Comparison of ENCODE assay signal across 25 cellular contexts in the genomic region with DNA sequence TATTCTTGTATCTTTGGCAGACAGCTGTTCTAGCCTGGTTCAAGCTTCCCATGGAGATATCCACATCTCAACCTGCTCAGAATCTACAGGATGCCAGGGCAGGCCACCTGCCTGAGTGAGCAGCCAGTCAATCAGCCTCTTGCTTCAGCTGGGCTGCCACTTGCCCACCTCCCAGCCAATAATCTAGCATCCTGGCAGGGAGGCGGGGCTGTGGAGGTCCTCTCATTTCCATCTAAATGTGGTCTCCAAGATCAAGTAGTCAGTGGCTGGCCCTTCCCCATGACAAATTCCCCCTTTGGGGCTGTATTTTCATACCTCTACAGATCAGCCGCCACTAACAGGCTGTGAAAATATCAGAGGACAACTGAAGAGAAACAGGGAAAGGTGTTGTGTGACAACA. TPM values are rescaled to one million over a fixed set of nuclear protein-coding genes. Genes with fewer than 3 reads are reported as not detected.
DNase-seq lines count a peak whose midpoint lies in the region; ATAC-seq, FAIRE-seq and TF ChIP-seq lines count a peak whose summit lies in the region.
"Had no signal": no experiment of that assay in that cellular context is flagged by ENCODE, and none has a peak within 500 bp of the region (broad histone marks: within the 10 kb centered on the region; RNA-seq: fewer than 3 reads in every experiment).

No MANE protein-coding gene starts in this region.

- H2AFZ ChIP-seq in GM23338 (no peak overlapping the region), Karpas-422 (ENCODE audit: low read length) (no peak overlapping the region), GM12878 (ENCODE audit: control insufficient read depth, low read depth, low read length) (no peak overlapping the region), neuronal stem cell (ENCODE audit: low read length) (no peak overlapping the region)
- H2AFZ ChIP-seq: GM23248, PC-9 had no signal

- in situ Hi-C loops in GM12878 (cut with MboI): no loop called here

- no peak for TF ChIP-seq POLR2A in GM12878 (IDR thresholded peaks at IDR 0.05; ENCODE audit: low read depth, low read length)

- no peak overlapping the region for H3K14ac ChIP-seq in neuronal stem cell (ENCODE audit: low read length)

- no TSS peak for BruUV-seq in GM12878 (replicated peaks; lab: Mats Ljungman, UMichigan)

- no peak for TF ChIP-seq EP300 in GM12878 (IDR thresholded peaks at IDR 0.05; ENCODE audit: borderline replicate concordance in 1 of 2, control insufficient read depth in 1 of 2, low read depth in 2 of 2, low read length in 2 of 2)

- ATAC-seq in GM23338 (peak; percentile 49), GM12878 (no peak)
- ATAC-seq: HepG2, Right ventricle myocardium inferior, SK-N-SH treated with all-trans-retinoic acid at 6 μM for 48 hours had no signal

- H2BK15ac ChIP-seq in neuronal stem cell (ENCODE audit: low read length): no peak overlapping the region

- intact Hi-C loops in GM12878 (cut with micrococcal nuclease; ENCODE audit: unreplicated experiment): no loop called here

- no peaks in the 10 kb centered on the region for H3K9me3 Mint-ChIP-seq in GM23338
- H3K9me3 Mint-ChIP-seq: CD4-positive, CD25-positive, alpha-beta regulatory T cell had no signal

- H3K4me1 Mint-ChIP-seq in GM23338: peaks cover 31% of the 10 kb centered on the region

- H3K18ac ChIP-seq in neuronal stem cell (ENCODE audit: low read length): no peak overlapping the region

- H2BK120ac ChIP-seq in neuronal stem cell (ENCODE audit: low read depth, low read length): no peak overlapping the region

- no peaks in the 10 kb centered on the region for H3K27me3 Mint-ChIP-seq in GM23338 (ENCODE audit: insufficient read depth, low read depth, poor library complexity)
- H3K27me3 Mint-ChIP-seq: CD4-positive, CD25-positive, alpha-beta regulatory T cell had no signal

- POLR2A ChIA-PET in GM12878 (lab: Charles Lee): no interaction called here

- no peak overlapping the region for H3K4ac ChIP-seq in neuronal stem cell (ENCODE audit: low read length)

- H2AK5ac ChIP-seq in neuronal stem cell (ENCODE audit: low read depth, low read length): no peak overlapping the region

- no peak for FAIRE-seq in GM12878 (lab: Jason Lieb, UNC)
- FAIRE-seq: A204.1 had no signal

- H3K9me3 ChIP-seq in Karpas-422 (ENCODE audit: low read length) (no peaks in the 10 kb centered on the region), GM12878 (replicated peaks; ENCODE audit: control insufficient read depth, insufficient read depth, low read length) (no peaks in the 10 kb centered on the region), neuronal stem cell (replicated peaks in 1 of 2; ENCODE audit: control insufficient read depth in 2 of 2, insufficient read depth in 1 of 2, low read depth in 1 of 2, low read length in 2 of 2) (no peaks in the 10 kb centered on the region)
- H3K9me3 ChIP-seq: BLaER1, SJCRH30 had no signal

- SMC1A ChIA-PET in GM12878 (lab: Charles Lee; ENCODE audit: uncharacterized antibody, unreplicated experiment): interaction anchor here (1.5 kb wide), 1 partner anchor 9 kb away, joined by 7 read pairs; no protein-coding TSS in a partner anchor

- H4K91ac ChIP-seq in neuronal stem cell (ENCODE audit: low read depth, low read length, poor library complexity): no peak overlapping the region

- no peak for DNase-seq in GM23338 (ENCODE audit: low spot score)
- DNase-seq in Karpas-422: peak; percentile 54
- no peak for DNase-seq in GM12878 (ENCODE audit: low read depth, low spot score)
- DNase-seq in neuronal stem cell (ENCODE audit: low spot score): no peak
- no peak for DNase-seq in activated gamma-delta T cell (lab: John Stamatoyannopoulos, UW)
- DNase-seq in middle frontal gyrus (ENCODE audit: extremely low spot score, low spot score): no peak
- no peak for DNase-seq in NCI-H2196 treated with DMSO at 0.1 percent for 48 hours (lab: John Stamatoyannopoulos, UW; ENCODE audit: unreplicated experiment)
- DNase-seq: CD4-positive, CD25-positive, alpha-beta regulatory T cell; GM23248; HCEC 1CT; Kasumi-1; NCI-H1092 treated with DMSO at 0.1 percent for 48 hours; NCI-H1436; NCI-H187; NCI-H2081 treated with DMSO at 0.1 percent for 48 hours; NCI-H446; NCI-H524 treated with DMSO at 0.1 percent for 48 hours; PC-9; SJCRH30 had no signal

- RAD21 ChIA-PET in GM12878 (lab: Charles Lee; ENCODE audit: unreplicated experiment): no interaction called here

- H2BK12ac ChIP-seq in neuronal stem cell (ENCODE audit: low read length): no peak overlapping the region

- TF ChIP-seq RAD21 in GM12878 (IDR thresholded peaks at IDR 0.05; ENCODE audit: insufficient read depth, low read depth, low read length): no peak

- H3K9me2 ChIP-seq in GM23338 (ENCODE audit: insufficient read depth): no peaks in the 10 kb centered on the region
- no peaks in the 10 kb centered on the region for H3K9me2 ChIP-seq in Karpas-422 (replicated peaks; ENCODE audit: insufficient read depth, low read length)

- no peak overlapping the region for H3K4me2 ChIP-seq in GM23338
- H3K4me2 ChIP-seq in Karpas-422 (ENCODE audit: low read depth, low read length, poor library complexity, severe bottlenecking): peak overlapping the region; percentile 28
- no peak overlapping the region for H3K4me2 ChIP-seq in GM12878 (ENCODE audit: control insufficient read depth, insufficient read depth)
- H3K4me2 ChIP-seq in neuronal stem cell (ENCODE audit: insufficient read depth, low read length, poor library complexity, severe bottlenecking): no peak overlapping the region
- H3K4me2 ChIP-seq: BLaER1, PC-9 had no signal

- H3K27me3 ChIP-seq in GM23338 (ENCODE audit: insufficient read depth) (no peaks in the 10 kb centered on the region), Karpas-422 (ENCODE audit: low read length) (no peaks in the 10 kb centered on the region), GM12878 (replicated peaks in 1 of 2; ENCODE audit: control insufficient read depth in 2 of 2, insufficient read depth in 2 of 2, low read length in 1 of 2) (no peaks in the 10 kb centered on the region), neuronal stem cell (ENCODE audit: control insufficient read depth in 3 of 3, insufficient read depth in 3 of 3, low read depth in 1 of 3, low read length in 3 of 3) (no peaks in the 10 kb centered on the region)
- H3K27me3 ChIP-seq: BLaER1, SJCRH30 had no signal

- H3F3A ChIP-seq in GM23338 (replicated peaks; ENCODE audit: low read depth): no peaks in the 10 kb centered on the region

- H3K36me3 ChIP-seq in GM23338 (ENCODE audit: insufficient read depth) (no peaks in the 10 kb centered on the region; the same call in 1 of the 2 replicates), Karpas-422 (ENCODE audit: insufficient read depth, low read length) (no peaks in the 10 kb centered on the region), GM12878 (ENCODE audit: control insufficient read depth in 2 of 2, insufficient read depth in 2 of 2, low read length in 1 of 2) (peaks cover 9 to 19% of the 10 kb centered on the region in 2 experiments), neuronal stem cell (replicated peaks in 1 of 2; ENCODE audit: control insufficient read depth in 2 of 2, insufficient read depth in 2 of 2, low read length in 2 of 2) (peaks cover 8 to 32% of the 10 kb centered on the region in 2 donors)
- H3K36me3 ChIP-seq: SJCRH30 had no signal

- H4K8ac ChIP-seq in neuronal stem cell (ENCODE audit: low read depth, low read length): no peak overlapping the region

- H3K27ac ChIP-seq in GM23338 (ENCODE audit: low read depth): no peak overlapping the region
- no peak overlapping the region for H3K27ac ChIP-seq in Karpas-422 (ENCODE audit: low read length)
- no peak overlapping the region for H3K27ac ChIP-seq in GM12878 (ENCODE audit: control insufficient read depth, insufficient read depth)
- no peak overlapping the region for H3K27ac ChIP-seq in neuronal stem cell (replicated peaks; ENCODE audit: low read length)
- H3K27ac ChIP-seq: BLaER1, GM23248, PC-9, SJCRH30 had no signal

- 92% methylated on average over 2 of the region's 2 CpGs for WGBS in GM12878 (ENCODE audit: insufficient coverage, insufficient replicate concordance, low lambda C conversion rate, missing lambda C conversion rate)
- no CpG with 5 or more reads among the region's 2 CpGs for WGBS in neuronal stem cell (ENCODE audit: extremely low coverage in 2 of 2, insufficient read length in 2 of 2, insufficient replicate concordance in 1 of 2), 2 donors

- H3K23ac ChIP-seq in neuronal stem cell (ENCODE audit: low read depth, low read length, poor library complexity): no peak overlapping the region

- CTCF ChIA-PET in GM12878 (lab: Yijun Ruan, JAX): no interaction called here

- no peak overlapping the region for H3K27ac Mint-ChIP-seq in GM23338

- H3K4me3 Mint-ChIP-seq in GM23338: no peak overlapping the region
- H3K4me3 Mint-ChIP-seq: CD4-positive, CD25-positive, alpha-beta regulatory T cell had no signal

- TF ChIP-seq CTCF in GM23338 (conservative IDR thresholded peaks at IDR 0.05; ENCODE audit: low read depth in 2 of 2): no peak
- TF ChIP-seq CTCF in GM12878 (IDR thresholded peaks at IDR 0.05 in 2 of 3, conservative IDR thresholded peaks at IDR 0.05 in 1 of 3; ENCODE audit: control insufficient read depth in 2 of 3, extremely low read depth in 1 of 3, insufficient read depth in 1 of 3, low read depth in 3 of 3, low read length in 3 of 3): no peak

- H3K9ac ChIP-seq in Karpas-422 (ENCODE audit: low read length): no peak overlapping the region
- no peak overlapping the region for H3K9ac ChIP-seq in GM12878 (ENCODE audit: control insufficient read depth, insufficient read depth, low read length)
- peak overlapping the region; percentile 31 for H3K9ac ChIP-seq in neuronal stem cell (ENCODE audit: low read depth, low read length, poor library complexity)
- H3K9ac ChIP-seq: BLaER1, GM23248 had no signal

- peaks cover 4% of the 10 kb centered on the region for H3K79me1 ChIP-seq in neuronal stem cell (ENCODE audit: low read depth, low read length)

- H4K20me1 ChIP-seq in GM23338 (replicated peaks; ENCODE audit: insufficient read depth) (peaks cover 17% of the 10 kb centered on the region), Karpas-422 (ENCODE audit: insufficient read depth, low read depth, low read length) (peaks cover 11% of the 10 kb centered on the region), GM12878 (ENCODE audit: control insufficient read depth, insufficient read depth) (0 out of 2 replicates have a peak, but pooled peaks cover 3% of the 10 kb centered on the region)

- H3K4me1 ChIP-seq in GM23338 (ENCODE audit: insufficient read depth) (peaks cover 8% of the 10 kb centered on the region; the same call in 1 of the 2 replicates), Karpas-422 (ENCODE audit: low read length) (peaks cover 41% of the 10 kb centered on the region), GM12878 (ENCODE audit: control insufficient read depth, insufficient read depth, low read length) (peaks cover 20% of the 10 kb centered on the region), neuronal stem cell (ENCODE audit: control insufficient read depth in 2 of 2, insufficient read depth in 1 of 2, low read depth in 1 of 2, low read length in 2 of 2) (peaks cover 0 to 14% of the 10 kb centered on the region in 2 donors)
- H3K4me1 ChIP-seq: SJCRH30 had no signal

- no peaks in the 10 kb centered on the region for H3K36me3 Mint-ChIP-seq in GM23338 (ENCODE audit: low read depth)

- H3K79me2 ChIP-seq in GM23338 (replicated peaks; ENCODE audit: insufficient read depth) (peaks cover 30% of the 10 kb centered on the region), Karpas-422 (ENCODE audit: low read length) (peaks cover 45% of the 10 kb centered on the region), GM12878 (ENCODE audit: control insufficient read depth, insufficient read depth, low read length) (peaks cover 12% of the 10 kb centered on the region)

- H2BK5ac ChIP-seq in neuronal stem cell (ENCODE audit: low read length): no peak overlapping the region

- H3K4me3 ChIP-seq in GM23338 (no peak overlapping the region), Karpas-422 (ENCODE audit: low read length) (no peak overlapping the region; the same call in 1 of the 2 replicates), GM12878 (no peak overlapping the region), neuronal stem cell (ENCODE audit: low read length in 2 of 2) (no peak overlapping the region)
- H3K4me3 ChIP-seq: BLaER1, GM23248, PC-9, SJCRH30 had no signal

RNA-seq across cellular contexts. Expression of gene SPDEF, which starts 33.0 kb away (rescaled TPM):
- 0.69 TPM in 1 of 2 replicates, not detected in the other for total RNA-seq in GM23338 (2014; rRNA removed; shearing (Covaris generic))
- polyA plus RNA-seq in GM23338 (2016; fragmentation: Nextera tagmentation; extraction: Ambion mirVana) (not detected in 2 replicates), GM12878 (2011; rRNA removed) (not detected in 2 replicates), GM12878 (2014; fragmentation: Illumina TruSeq; extraction: Trizol) (not detected in 2 replicates), GM12878 (2014; fragmentation: Nextera tagmentation; extraction: Ambion mirVana) (not detected), GM12878 (2014; rRNA removed) (not detected in 2 replicates), GM12878 (2016; fragmentation: Nextera tagmentation; extraction: Ambion mirVana) (not detected)
- not detected in 2 replicates for total RNA-seq in Karpas-422 (2014; rRNA removed; shearing (Covaris generic); ENCODE audit: low replicate concordance)
- 0.27 TPM in 1 of 2 replicates, not detected in the other for total RNA-seq in GM12878 (2013; cell fraction: nucleolus; rRNA removed)
- total RNA-seq in GM12878 (2014; rRNA removed) (not detected in 2 replicates), GM12878 (2014; rRNA removed; fragmentation: Illumina TruSeq; extraction: Trizol) (not detected in 2 replicates), GM12878 (2021) (not detected in 2 replicates)
- not detected for polyA plus RNA-seq in GM12878 (2011; ENCODE audit: low read depth)
- 0.03 and 0.07 TPM in 2 replicates for polyA plus RNA-seq in GM12878 (2011; cell fraction: cytosol; rRNA removed)
- polyA plus RNA-seq in GM12878 (2011; cell fraction: nucleus; rRNA removed): 0.06 and 0.18 TPM in 2 replicates
- polyA plus RNA-seq in GM12878 (2012): not detected in 2 replicates
- not detected in 2 replicates for polyA minus RNA-seq in GM12878 (2011; rRNA and poly(A)+ RNA removed)
- not detected in 2 replicates for polyA minus RNA-seq in GM12878 (2011; cell fraction: cytosol; rRNA and poly(A)+ RNA removed)
- polyA minus RNA-seq in GM12878 (2011; cell fraction: nucleus; rRNA and poly(A)+ RNA removed): not detected in 2 replicates
- polyA plus RNA-seq in neuronal stem cell (2013, experiment 1 of 2): 0.18 TPM
- polyA plus RNA-seq in neuronal stem cell (2013, experiment 2 of 2): 0.18 TPM
- total RNA-seq: GM23248, HepG2, M059J, Right ventricle myocardium inferior, SJCRH30 had no signal
- polyA plus RNA-seq: CD4-positive, CD25-positive, alpha-beta regulatory T cell; GM23248; HepG2 had no signal
